Comparison of ENCODE assay signal across 31 cellular contexts in the genomic region with DNA sequence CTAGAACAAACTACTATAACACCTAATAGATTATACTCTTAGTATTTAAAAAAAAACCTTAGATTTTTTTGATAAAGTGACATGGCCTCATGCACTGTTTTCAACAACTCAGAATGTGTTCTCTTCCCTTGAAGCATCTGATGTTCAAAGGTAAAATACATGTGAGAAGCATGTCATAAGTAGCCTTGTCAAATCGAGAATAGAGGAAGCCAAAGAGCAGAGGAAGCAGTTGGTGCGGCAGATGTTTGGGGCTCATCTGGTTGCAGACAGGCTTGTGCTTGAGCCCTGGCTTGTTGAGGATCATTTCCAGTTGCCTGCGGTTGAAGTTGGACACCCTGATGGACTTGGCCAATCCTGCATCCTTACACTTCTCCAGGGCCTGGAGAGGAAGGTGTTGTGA. TPM values are rescaled to one million over a fixed set of nuclear protein-coding genes. Genes with fewer than 3 reads are reported as not detected.
"Had no signal": no experiment of that assay in that cellular context is flagged by ENCODE, and none has a peak within 500 bp of the region (broad histone marks: within the 10 kb centered on the region; RNA-seq: fewer than 3 reads in every experiment).

No MANE protein-coding gene starts in this region.

- H3K27me3 Mint-ChIP-seq: dendritic cell treated with granulocyte-macrophage colony-stimulating factor and Interleukin-4, amounts not matched to agents 40 ng/mL and 50 ng/mL, for 4 days had no signal

- H3K27ac Mint-ChIP-seq: dendritic cell treated with granulocyte-macrophage colony-stimulating factor and Interleukin-4, amounts not matched to agents 40 ng/mL and 50 ng/mL, for 4 days; endodermal cell; immature natural killer cell; naive thymus-derived CD8-positive, alpha-beta T cell; stimulated activated effector memory CD8-positive, alpha-beta T cell treated with anti-CD3 and anti-CD28 coated beads, Interleukin-12 subunit alpha, Interleukin-12 subunit beta, amount 100 ng/mL, for 72 hours had no signal

- H3K4me1 ChIP-seq: left ventricle myocardium inferior, lower lobe of right lung, prostate gland, right atrium auricular region, thyroid gland had no signal

- H3K4me3 ChIP-seq: left ventricle myocardium inferior, lower lobe of right lung, prostate gland, right atrium auricular region, smooth muscle cell, stomach, thyroid gland, vagina had no signal

- H3K9me3 ChIP-seq: left ventricle myocardium inferior, lower lobe of right lung, prostate gland, right atrium auricular region, stomach, thyroid gland, vagina had no signal

- H3K9me3 Mint-ChIP-seq: dendritic cell treated with granulocyte-macrophage colony-stimulating factor and Interleukin-4, amounts not matched to agents 40 ng/mL and 50 ng/mL, for 4 days; endodermal cell; immature natural killer cell; naive thymus-derived CD8-positive, alpha-beta T cell; stimulated activated effector memory CD8-positive, alpha-beta T cell treated with anti-CD3 and anti-CD28 coated beads, Interleukin-12 subunit alpha, Interleukin-12 subunit beta, amount 100 ng/mL, for 72 hours had no signal

- H3K4me1 Mint-ChIP-seq: endodermal cell; immature natural killer cell; nephron progenitor cell; stimulated activated effector memory CD8-positive, alpha-beta T cell treated with anti-CD3 and anti-CD28 coated beads, Interleukin-12 subunit alpha, Interleukin-12 subunit beta, amount 100 ng/mL, for 72 hours had no signal

- H3K36me3 ChIP-seq: left ventricle myocardium inferior, lower lobe of right lung, prostate gland, right atrium auricular region, stomach, thyroid gland, vagina had no signal

- H3K4me3 Mint-ChIP-seq: dendritic cell treated with granulocyte-macrophage colony-stimulating factor and Interleukin-4, amounts not matched to agents 40 ng/mL and 50 ng/mL, for 4 days; endodermal cell; immature natural killer cell; naive thymus-derived CD8-positive, alpha-beta T cell; nephron progenitor cell; stimulated activated effector memory CD8-positive, alpha-beta T cell treated with anti-CD3 and anti-CD28 coated beads, Interleukin-12 subunit alpha, Interleukin-12 subunit beta, amount 100 ng/mL, for 72 hours had no signal

- H3K27ac ChIP-seq: epithelial cell of prostate, foreskin keratinocyte, left ventricle myocardium inferior, lower lobe of right lung, prostate gland, right atrium auricular region, stomach, thyroid gland, vagina had no signal

- DNase-seq: effector CD8-positive, alpha-beta T cell; endodermal cell; foreskin keratinocyte; glutamatergic neuron; hypothalamus; immature natural killer cell; islet precursor cell; kidney glomerular epithelial cell; left colon; left ventricle myocardium inferior; lower lobe of right lung; naive thymus-derived CD8-positive, alpha-beta T cell; nephron progenitor cell; nucleus accumbens; stimulated activated CD4-positive, alpha-beta T cell treated with anti-CD3 and anti-CD28 coated beads, Interleukin-12 subunit alpha, Interleukin-12 subunit beta, amount 100 ng/mL, for 4 hours; stimulated activated CD4-positive, alpha-beta T cell treated with anti-CD3 and anti-CD28 coated beads, Interleukin-2, amount 100 ng/mL, for 24 hours; stimulated activated CD4-positive, alpha-beta T cell treated with anti-CD3 and anti-CD28 coated beads, Interleukin-4, amount 100 ng/mL, for 24 hours; stimulated activated naive CD4-positive, alpha-beta T cell treated with Interleukin-2 at 50 U/mL for 16 hours; stomach; thyroid gland; trophoblast cell had no signal

- ATAC-seq: esophagus mucosa; foreskin keratinocyte; left colon; lower lobe of right lung; naive thymus-derived CD8-positive, alpha-beta T cell; sciatic nerve; stimulated activated effector memory CD8-positive, alpha-beta T cell treated with anti-CD3 and anti-CD28 coated beads, Interleukin-12 subunit alpha, Interleukin-12 subunit beta, amount 100 ng/mL, for 72 hours had no signal

- H3K27me3 ChIP-seq: foreskin keratinocyte, right atrium auricular region, stomach, thyroid gland, vagina had no signal

- H3K36me3 Mint-ChIP-seq: immature natural killer cell; stimulated activated effector memory CD8-positive, alpha-beta T cell treated with anti-CD3 and anti-CD28 coated beads, Interleukin-12 subunit alpha, Interleukin-12 subunit beta, amount 100 ng/mL, for 72 hours had no signal

RNA-seq across cellular contexts. Expression of gene AKR1E2, which starts 59.1 kb away (rescaled TPM):
- total RNA-seq: myocyte had no signal
